Comparison of ENCODE assay signal across 8 cellular contexts in genomic region chr7:44307301-44307900, GRCh38. TPM values are rescaled to one million over a fixed set of nuclear protein-coding genes. Genes with fewer than 3 reads are reported as not detected.
DNase-seq lines count a peak whose midpoint lies in the region; ATAC-seq, FAIRE-seq and TF ChIP-seq lines count a peak whose summit lies in the region.

No MANE protein-coding gene starts in this region.

- DNase-seq in BJ (ENCODE audit: low read depth), result no peak
- no peak for DNase-seq in GM12891 (ENCODE audit: insufficient read length, low spot score)
- peak; percentile 24 to 53 for DNase-seq in NCI-H526 (lab: John Stamatoyannopoulos, UW)
- peak; percentile 29 for DNase-seq in bronchial epithelial cell (ENCODE audit: low read depth)
- peak; percentile 72 for DNase-seq in mesenteric fat pad (ENCODE audit: low spot score)
- DNase-seq in hypothalamus (lab: John Stamatoyannopoulos, UW), result no peak

- no peak for ATAC-seq in GM21360 (IDR thresholded peaks at IDR 0.05; ENCODE audit: unreplicated experiment)
- no peak for ATAC-seq in HG03342 (IDR thresholded peaks at IDR 0.05; ENCODE audit: unreplicated experiment)

- H3K27me3 ChIP-seq in BJ (ENCODE audit: control insufficient read depth, insufficient read depth, low read length) (peaks cover 3% of the 10 kb centered on the region; the same call in 1 of the 2 replicates), bronchial epithelial cell (ENCODE audit: control insufficient read depth, insufficient read depth, low read length) (no peaks in the 10 kb centered on the region)

- CTCF ChIA-PET in BJ (lab: Yijun Ruan, JAX), result interaction anchor here (0.9 to 1.2 kb wide), 3 partner anchors 63 to 67 kb away, joined by 3 to 6 read pairs (median 5); no protein-coding TSS in a partner anchor

- H3K36me3 ChIP-seq in BJ (ENCODE audit: control insufficient read depth, insufficient read depth, low read length) (no peaks in the 10 kb centered on the region), bronchial epithelial cell (ENCODE audit: control insufficient read depth, insufficient read depth, low read length) (no peaks in the 10 kb centered on the region)

- H3K4me3 ChIP-seq in BJ (ENCODE audit: low read depth, low read length) (no peak overlapping the region), bronchial epithelial cell (ENCODE audit: low read depth, low read length) (no peak overlapping the region)

- TF ChIP-seq POLR2A in GM12891 (IDR thresholded peaks at IDR 0.05; ENCODE audit: low read depth, low read length), result no peak

- POLR2A ChIA-PET in BJ (lab: Charles Lee), result no interaction called here

- TF ChIP-seq CTCF in BJ (IDR thresholded peaks at IDR 0.05; ENCODE audit: insufficient read depth, low read depth, low read length), result peak; percentile 33
- peak; percentile 33 for TF ChIP-seq CTCF in bronchial epithelial cell (IDR thresholded peaks at IDR 0.05; ENCODE audit: insufficient read depth, low read length, severe bottlenecking)

- FAIRE-seq in GM12891 (lab: Jason Lieb, UNC) (peak; percentile 81), bronchial epithelial cell (lab: Jason Lieb, UNC) (peak; percentile 62)

TF ChIP-seq in GM12891, 5 proteins besides CTCF, POLR2A, EP300 and RAD21:
- TF ChIP-seq POLR2AphosphoS5 (IDR thresholded peaks at IDR 0.05; ENCODE audit: low read depth, low read length), result no peak
- TF ChIP-seq POU2F2 (IDR thresholded peaks at IDR 0.05; ENCODE audit: low read depth, low read length), result no peak
- no peak for TF ChIP-seq TAF1 (IDR thresholded peaks at IDR 0.05; ENCODE audit: low read depth, low read length)
- no peak for TF ChIP-seq SPI1 (IDR thresholded peaks at IDR 0.05; ENCODE audit: low read depth, low read length)
- no peak for TF ChIP-seq PAX5 (IDR thresholded peaks at IDR 0.05; ENCODE audit: insufficient read depth, low read length, severe bottlenecking)

RNA-seq across cellular contexts. Expression of gene CAMK2B, which starts 18.0 kb away (rescaled TPM):
- polyA plus RNA-seq in BJ (2011; rRNA removed), result 0.05 and 0.10 TPM in 2 replicates
- 0.14 TPM in 1 of 2 replicates, not detected in the other for polyA minus RNA-seq in BJ (2011; rRNA and poly(A)+ RNA removed)
- polyA plus RNA-seq in GM12891 (2012; ENCODE audit: low read depth, missing spikeins), result 0.65 TPM
- total RNA-seq in bronchial epithelial cell (0.13 TPM in 1 of 2 replicates, not detected in the other), mesenteric fat pad (1.2 TPM)

Comparison
In these comparisons a context has a peak if more than half of its experiments do, and no peak if none do; other contexts are left out.
1. DNase-seq: peak in NCI-H526 (2 of 2), bronchial epithelial cell (single experiment) and mesenteric fat pad (single experiment); none in BJ (single experiment), GM12891 (single experiment) and hypothalamus (0 of 51).